14 cellular contexts compared by ENCODE assay signal in genomic region chrX:57900961-57901360, GRCh38. TPM values are rescaled to one million over a fixed set of nuclear protein-coding genes. Genes with fewer than 3 reads are reported as not detected.
DNase-seq lines count a peak whose midpoint lies in the region; ATAC-seq and TF ChIP-seq lines count a peak whose summit lies in the region.
"Had no signal": no experiment of that assay in that cellular context is flagged by ENCODE, and none has a peak within 500 bp of the region (broad histone marks: within the 10 kb centered on the region; RNA-seq: fewer than 3 reads in every experiment).

No MANE protein-coding gene starts in this region.

- peak; percentile 32 for DNase-seq in MCF 10A (ENCODE audit: unreplicated experiment)
- DNase-seq in breast epithelium (ENCODE audit: low spot score in 2 of 2): no peak
- peak; percentile 52 for DNase-seq in epithelial cell of proximal tubule (ENCODE audit: low read depth)
- DNase-seq in left lobe of liver (ENCODE audit: low spot score): no peak
- DNase-seq in transverse colon: no peak
- no peak for DNase-seq in NCI-H526 (lab: John Stamatoyannopoulos, UW)
- DNase-seq in amygdala (lab: John Stamatoyannopoulos, UW): no peak
- DNase-seq in activated CD8-positive, alpha-beta memory T cell treated with anti-CD3 and anti-CD28 coated beads, Interleukin-2, amount 10 ng/mL, durations not matched to agents 7 days and 5 days: no peak
- DNase-seq: DMS 273 treated with DMSO at 0.1 percent for 48 hours, NCI-H524 treated with DMSO at 0.1 percent for 48 hours, RPMI8226, testis had no signal

- in situ Hi-C loops in transverse colon (cut with MboI; ENCODE audit: low pct_ligation_motif_present in 1 of 4, low pct_unique_long_range_greater_than_20kb in 1 of 4, low sequenced_read_pairs in 3 of 4): loop anchor here (25.0 kb wide), 2 partner anchors 89 to 314 kb away; partner anchors contain the start of gene ZXDB (in 4 of the 4)

- H3K9me3 ChIP-seq in breast epithelium: no peaks in the 10 kb centered on the region
- H3K9me3 ChIP-seq in transverse colon: no peaks in the 10 kb centered on the region
- H3K9me3 ChIP-seq: testis had no signal

- POLR2A ChIA-PET in MCF 10A (lab: Yijun Ruan, JAX): interaction anchor here (1.0 kb wide), 1 partner anchor 8 kb away, joined by 5 read pairs; no protein-coding TSS in a partner anchor

- no peaks in the 10 kb centered on the region for H3K36me3 ChIP-seq in breast epithelium
- H3K36me3 ChIP-seq in transverse colon: no peaks in the 10 kb centered on the region

- TF ChIP-seq CTCF in MCF 10A (IDR thresholded peaks at IDR 0.05; ENCODE audit: unreplicated experiment) (no peak), breast epithelium (IDR thresholded peaks at IDR 0.05) (no peak), epithelial cell of proximal tubule (conservative IDR thresholded peaks at IDR 0.05; ENCODE audit: low read depth, low read length) (no peak), transverse colon (IDR thresholded peaks at IDR 0.05) (no peak)

- no peak for TF ChIP-seq EP300 in transverse colon (IDR thresholded peaks at IDR 0.05; ENCODE audit: low read depth)

- TF ChIP-seq POLR2A in breast epithelium (IDR thresholded peaks at IDR 0.05): no peak
- no peak for TF ChIP-seq POLR2A in transverse colon (IDR thresholded peaks at IDR 0.05)

- CTCF ChIA-PET in MCF 10A (lab: Yijun Ruan, JAX): interaction anchor here (1.0 to 1.1 kb wide), 2 partner anchors 11 to 945 kb away, joined by 3 read pairs; no protein-coding TSS in a partner anchor
- CTCF ChIA-PET in activated CD8-positive, alpha-beta memory T cell treated with anti-CD3 and anti-CD28 coated beads, Interleukin-2, amount 10 ng/mL, durations not matched to agents 7 days and 5 days (lab: Charles Lee): no interaction called here

- no peak overlapping the region for H3K27ac Mint-ChIP-seq in MCF 10A (ENCODE audit: low read depth, unreplicated experiment)
- H3K27ac Mint-ChIP-seq in activated CD8-positive, alpha-beta memory T cell treated with anti-CD3 and anti-CD28 coated beads, Interleukin-2, amount 10 ng/mL, durations not matched to agents 7 days and 5 days: no peak overlapping the region
- H3K27ac Mint-ChIP-seq: activated naive CD4-positive, alpha-beta T cell treated with anti-CD3 and anti-CD28 coated beads, Interleukin-2, amount 50 U/mL, for 72 hours had no signal

- no peaks in the 10 kb centered on the region for H3K36me3 Mint-ChIP-seq in MCF 10A (ENCODE audit: insufficient read depth, unreplicated experiment)
- H3K36me3 Mint-ChIP-seq in activated CD8-positive, alpha-beta memory T cell treated with anti-CD3 and anti-CD28 coated beads, Interleukin-2, amount 10 ng/mL, durations not matched to agents 7 days and 5 days: peaks cover 1% of the 10 kb centered on the region
- H3K36me3 Mint-ChIP-seq: activated naive CD4-positive, alpha-beta T cell treated with anti-CD3 and anti-CD28 coated beads, Interleukin-2, amount 50 U/mL, for 72 hours had no signal

- H3K9me3 Mint-ChIP-seq in MCF 10A (ENCODE audit: unreplicated experiment): no peaks in the 10 kb centered on the region
- no peaks in the 10 kb centered on the region for H3K9me3 Mint-ChIP-seq in activated CD8-positive, alpha-beta memory T cell treated with anti-CD3 and anti-CD28 coated beads, Interleukin-2, amount 10 ng/mL, durations not matched to agents 7 days and 5 days (ENCODE audit: low read depth)

- 33 to 56% methylated on average over 1 to 4 of the region's 4 CpGs for WGBS in transverse colon (ENCODE audit: low coverage in 1 of 2), 2 donors

- H3K4me1 ChIP-seq in breast epithelium (no peaks in the 10 kb centered on the region), transverse colon (no peaks in the 10 kb centered on the region)
- H3K4me1 ChIP-seq: testis had no signal

- peaks cover 13% of the 10 kb centered on the region for H3K27me3 Mint-ChIP-seq in MCF 10A (ENCODE audit: insufficient read depth, unreplicated experiment)
- no peaks in the 10 kb centered on the region for H3K27me3 Mint-ChIP-seq in activated CD8-positive, alpha-beta memory T cell treated with anti-CD3 and anti-CD28 coated beads, Interleukin-2, amount 10 ng/mL, durations not matched to agents 7 days and 5 days

- peaks cover 0 to 10% of the 10 kb centered on the region in 2 donors for H3K27me3 ChIP-seq in breast epithelium
- H3K27me3 ChIP-seq in transverse colon: no peaks in the 10 kb centered on the region
- H3K27me3 ChIP-seq: testis had no signal

- ATAC-seq in left lobe of liver: peak; percentile 42
- no peak for ATAC-seq in activated CD8-positive, alpha-beta memory T cell treated with anti-CD3 and anti-CD28 coated beads, Interleukin-2, amount 10 ng/mL, durations not matched to agents 7 days and 5 days
- ATAC-seq: activated naive CD4-positive, alpha-beta T cell treated with anti-CD3 and anti-CD28 coated beads, Interleukin-2, amount 50 U/mL, for 72 hours; GM12878 had no signal

- H3K4me3 ChIP-seq in breast epithelium (no peak overlapping the region), epithelial cell of proximal tubule (ENCODE audit: low read depth, low read length) (no peak overlapping the region), transverse colon (no peak overlapping the region)
- H3K4me3 ChIP-seq: GM12878, testis had no signal

- H3K4me1 Mint-ChIP-seq in MCF 10A (ENCODE audit: insufficient read depth, unreplicated experiment): peaks cover under 1% of the 10 kb centered on the region
- H3K4me1 Mint-ChIP-seq in activated CD8-positive, alpha-beta memory T cell treated with anti-CD3 and anti-CD28 coated beads, Interleukin-2, amount 10 ng/mL, durations not matched to agents 7 days and 5 days: peaks cover 5% of the 10 kb centered on the region

- intact Hi-C loops in MCF 10A (cut with micrococcal nuclease): no loop called here
- intact Hi-C loops in breast epithelium (cut with DNase I; ENCODE audit: low total_unique reads): no loop called here
- intact Hi-C loops in transverse colon (cut with DNase I; ENCODE audit: low total_unique reads): loop anchor here (5.0 kb wide), 1 partner anchor 1679 kb away; no protein-coding TSS in a partner anchor

- no peak overlapping the region for H3K4me3 Mint-ChIP-seq in MCF 10A (ENCODE audit: unreplicated experiment)
- no peak overlapping the region for H3K4me3 Mint-ChIP-seq in activated CD8-positive, alpha-beta memory T cell treated with anti-CD3 and anti-CD28 coated beads, Interleukin-2, amount 10 ng/mL, durations not matched to agents 7 days and 5 days

- BruUV-seq in MCF 10A (replicated peaks; lab: Mats Ljungman, UMichigan): no TSS peak

- H3K27ac ChIP-seq in breast epithelium (no peak overlapping the region), transverse colon (peak overlapping the region in 3 of 4 donors; percentile 8 to 40 (median 27))
- H3K27ac ChIP-seq: testis had no signal

RNA-seq across cellular contexts. Expression of gene ZXDA, which starts 9.3 kb away (rescaled TPM):
- total RNA-seq in MCF 10A (2022): 4.9 and 6.4 TPM in 2 replicates
- 10 to 100 TPM in 1 of 3 donors, 1 to 10 TPM in 2; 6.9 to 13.2 (median 7.5) TPM for total RNA-seq in breast epithelium
- 1.6 and 1.7 TPM in 2 replicates for total RNA-seq in epithelial cell of proximal tubule
- 1.4 TPM for total RNA-seq in left lobe of liver
- 10 to 100 TPM in 2 of 4 donors, 1 to 10 TPM in 2; 5.2 to 18.7 (median 9.2) TPM for total RNA-seq in transverse colon
- total RNA-seq in activated CD8-positive, alpha-beta memory T cell treated with anti-CD3 and anti-CD28 coated beads, Interleukin-2, amount 10 ng/mL, durations not matched to agents 7 days and 5 days: 1 to 10 TPM; 3.8 to 4.0 TPM

Comparison
In these comparisons a context has a peak if more than half of its experiments do, and no peak if none do; other contexts are left out.
1. DNase-seq: peak in MCF 10A (single experiment) and epithelial cell of proximal tubule (single experiment); none in breast epithelium (0 of 2), left lobe of liver (single experiment), transverse colon (single experiment), NCI-H526 (0 of 2), amygdala (0 of 56) and activated CD8-positive, alpha-beta memory T cell treated with anti-CD3 and anti-CD28 coated beads, Interleukin-2, amount 10 ng/mL, durations not matched to agents 7 days and 5 days (single experiment).
2. H3K27ac ChIP-seq: peak in transverse colon (3 of 4); none in breast epithelium (0 of 2).